ENCODE assay signal across 1 cellular context in the genomic region with DNA sequence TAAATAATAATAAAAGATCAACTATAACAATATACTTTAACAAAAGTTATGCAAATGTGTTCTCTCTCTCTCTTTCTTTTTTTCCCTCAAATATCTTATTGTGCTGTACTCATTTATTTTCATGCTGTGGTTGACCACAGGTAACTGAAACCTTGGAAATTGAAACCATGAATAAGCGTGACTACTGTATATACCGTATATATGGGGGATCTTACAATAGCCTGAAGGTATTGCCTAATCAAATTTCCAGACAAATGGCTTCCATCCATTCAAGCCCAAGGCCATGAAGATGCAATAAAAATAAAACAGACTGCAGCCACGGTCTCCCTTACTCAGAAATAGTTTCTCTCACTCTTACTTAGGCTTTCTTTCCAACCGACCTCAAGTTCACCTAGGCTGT.
A peak's percentile ranks its signal among the peaks of the same experiment; 100 is the strongest.
TF ChIP-seq lines count a peak whose summit lies in the region.

No MANE protein-coding gene starts in this region.

TF ChIP-seq in IMR-90, 13 proteins besides CTCF, POLR2A, EP300 and RAD21 (continued from another document):
- TF ChIP-seq MAFK (IDR thresholded peaks at IDR 0.05; ENCODE audit: low read depth, low read length) (no peak), MXI1 (IDR thresholded peaks at IDR 0.05; ENCODE audit: borderline replicate concordance, low read depth, low read length) (no peak), CEBPB (IDR thresholded peaks at IDR 0.05; ENCODE audit: low read depth, low read length) (0 out of 2 replicates have a peak, but pooled peaks have one; percentile 7)
